In genomic region chr10:128855656-128856428, GRCh38 we compare ENCODE assay signal across 19 cellular contexts.
"Had no signal": no experiment of that assay in that cellular context is flagged by ENCODE, and none has a peak within 500 bp of the region (broad histone marks: within the 10 kb centered on the region; RNA-seq: fewer than 3 reads in every experiment).

No MANE protein-coding gene starts in this region.

- H3K4me3 ChIP-seq: MG63 had no signal

- H3K27ac Mint-ChIP-seq: activated CD4-positive, alpha-beta memory T cell treated with anti-CD3 and anti-CD28 coated beads for 36 hours; activated CD4-positive, alpha-beta T cell treated with anti-CD3 and anti-CD28 coated beads, Interleukin-2, amount 10 ng/mL, durations not matched to agents 7 days and 5 days; activated naive CD4-positive, alpha-beta T cell treated with anti-CD3 and anti-CD28 coated beads, Interleukin-2, amount 10 ng/mL, durations not matched to agents 7 days and 5 days; activated naive CD8-positive, alpha-beta T cell treated with anti-CD3 and anti-CD28 coated beads for 36 hours; activated T-cell treated with anti-CD3 and anti-CD28 coated beads, Interleukin-2, amount 50 U/mL, for 72 hours; activated T-helper 2 cell treated with anti-CD3 and anti-CD28 coated beads, Interferon-gamma antibody, Interleukin-2, Interleukin-4, amounts not matched to agents 10 μg/mL and 5 μg/mL and 100 μg/mL, durations not matched to agents 14 hours and 24 hours and 36 hours; T-cell had no signal

- H3K9me3 Mint-ChIP-seq: activated CD4-positive, alpha-beta memory T cell treated with anti-CD3 and anti-CD28 coated beads for 36 hours; activated CD4-positive, alpha-beta T cell treated with anti-CD3 and anti-CD28 coated beads, Interleukin-2, amount 10 ng/mL, durations not matched to agents 7 days and 5 days; activated naive CD4-positive, alpha-beta T cell treated with anti-CD3 and anti-CD28 coated beads, Interleukin-2, amount 10 ng/mL, durations not matched to agents 7 days and 5 days; activated naive CD8-positive, alpha-beta T cell treated with anti-CD3 and anti-CD28 coated beads for 36 hours; activated T-cell treated with anti-CD3 and anti-CD28 coated beads, Interleukin-2, amount 50 U/mL, for 72 hours; activated T-helper 2 cell treated with anti-CD3 and anti-CD28 coated beads, Interferon-gamma antibody, Interleukin-2, Interleukin-4, amounts not matched to agents 10 μg/mL and 5 μg/mL and 100 μg/mL, durations not matched to agents 14 hours and 24 hours and 36 hours; T-cell had no signal

- H3K9me3 ChIP-seq: MG63 had no signal

- DNase-seq: activated CD4-positive, alpha-beta memory T cell treated with anti-CD3 and anti-CD28 coated beads for 36 hours; activated CD4-positive, alpha-beta T cell treated with anti-CD3 and anti-CD28 coated beads, Interleukin-2, amount 10 ng/mL, durations not matched to agents 7 days and 5 days; activated CD4-positive, CD25-positive, alpha-beta regulatory T cell; activated CD8-positive, alpha-beta memory T cell treated with anti-CD3 and anti-CD28 coated beads, Interleukin-2, amount 50 U/mL, for 4 hours; activated gamma-delta T cell treated with Interleukin-2 at 50 U/mL for 16 hours; activated naive CD4-positive, alpha-beta T cell treated with anti-CD3 and anti-CD28 coated beads, Interleukin-2, amount 10 ng/mL, durations not matched to agents 7 days and 5 days; activated naive CD8-positive, alpha-beta T cell treated with anti-CD3 and anti-CD28 coated beads for 36 hours; activated T-cell treated with anti-CD3 and anti-CD28 coated beads, Interleukin-2, amount 50 U/mL, for 72 hours; NCI-H1436; NCI-H2081; NCI-H510A treated with DMSO at 0.1 percent for 48 hours; NCI-H69; PC-3; SIG-M5; T-cell; T-helper 2 cell; T1000 had no signal

- H3K4me3 Mint-ChIP-seq: activated CD4-positive, alpha-beta memory T cell treated with anti-CD3 and anti-CD28 coated beads for 36 hours; activated CD4-positive, alpha-beta T cell treated with anti-CD3 and anti-CD28 coated beads, Interleukin-2, amount 10 ng/mL, durations not matched to agents 7 days and 5 days; activated naive CD4-positive, alpha-beta T cell treated with anti-CD3 and anti-CD28 coated beads, Interleukin-2, amount 10 ng/mL, durations not matched to agents 7 days and 5 days; activated naive CD8-positive, alpha-beta T cell treated with anti-CD3 and anti-CD28 coated beads for 36 hours; activated T-cell treated with anti-CD3 and anti-CD28 coated beads, Interleukin-2, amount 50 U/mL, for 72 hours; T-cell had no signal

- H3K4me1 Mint-ChIP-seq: activated CD4-positive, alpha-beta T cell treated with anti-CD3 and anti-CD28 coated beads, Interleukin-2, amount 10 ng/mL, durations not matched to agents 7 days and 5 days; activated naive CD4-positive, alpha-beta T cell treated with anti-CD3 and anti-CD28 coated beads, Interleukin-2, amount 10 ng/mL, durations not matched to agents 7 days and 5 days; activated naive CD8-positive, alpha-beta T cell treated with anti-CD3 and anti-CD28 coated beads for 36 hours; T-cell had no signal

- ATAC-seq: activated T-cell treated with anti-CD3 and anti-CD28 coated beads, Interleukin-2, amount 50 U/mL, for 72 hours; PC-3 had no signal

- H3K36me3 Mint-ChIP-seq: activated CD4-positive, alpha-beta memory T cell treated with anti-CD3 and anti-CD28 coated beads for 36 hours; activated naive CD4-positive, alpha-beta T cell treated with anti-CD3 and anti-CD28 coated beads, Interleukin-2, amount 10 ng/mL, durations not matched to agents 7 days and 5 days; activated naive CD8-positive, alpha-beta T cell treated with anti-CD3 and anti-CD28 coated beads for 36 hours; T-cell had no signal

- H3K27me3 Mint-ChIP-seq: activated CD4-positive, alpha-beta memory T cell treated with anti-CD3 and anti-CD28 coated beads for 36 hours; activated CD4-positive, alpha-beta T cell treated with anti-CD3 and anti-CD28 coated beads, Interleukin-2, amount 10 ng/mL, durations not matched to agents 7 days and 5 days; activated naive CD4-positive, alpha-beta T cell treated with anti-CD3 and anti-CD28 coated beads, Interleukin-2, amount 10 ng/mL, durations not matched to agents 7 days and 5 days had no signal

- H3K27me3 ChIP-seq: MG63 had no signal
